ENCODE assay signal across 11 cellular contexts in the genomic region with DNA sequence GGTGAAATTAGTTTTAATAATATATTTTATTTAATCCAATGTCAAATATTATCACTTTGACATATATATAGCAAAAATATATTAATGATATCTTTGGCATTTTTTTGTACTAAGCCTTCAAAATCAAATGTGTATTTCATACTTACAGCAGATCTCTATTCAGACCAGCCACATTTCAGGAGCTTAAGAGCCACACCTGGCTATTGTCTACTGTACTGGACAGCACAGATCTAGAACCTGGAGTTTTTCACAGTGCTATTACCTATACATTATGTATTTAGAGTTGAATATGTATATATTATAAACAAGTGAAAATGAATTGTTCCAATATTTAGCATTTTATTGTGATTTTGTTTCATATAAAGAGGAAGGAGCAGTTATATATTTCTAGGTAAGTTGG.
"Had no signal": no experiment of that assay in that cellular context is flagged by ENCODE, and none has a peak within 500 bp of the region (broad histone marks: within the 10 kb centered on the region; RNA-seq: fewer than 3 reads in every experiment).

No MANE protein-coding gene starts in this region.

- H3K9me3 ChIP-seq: SK-N-SH had no signal

- H3K9ac ChIP-seq: KMS-11, SK-N-SH had no signal

- H3K27ac ChIP-seq: HL-60, KMS-11 had no signal

- DNase-seq: NCI-H2081 treated with DMSO at 0.1 percent for 48 hours; NCI-H2171; NCI-H226; NCI-H510A; NCI-H524 treated with DMSO at 0.1 percent for 48 hours; NK-92 treated with Interleukin-12 subunit alpha and Interleukin-12 subunit beta, amount 100 ng/mL, for 24 hours had no signal

- ATAC-seq: Panc1 had no signal

- H3K4me3 ChIP-seq: K562 had no signal
